Comparison of ENCODE assay signal across 14 cellular contexts in the genomic region with DNA sequence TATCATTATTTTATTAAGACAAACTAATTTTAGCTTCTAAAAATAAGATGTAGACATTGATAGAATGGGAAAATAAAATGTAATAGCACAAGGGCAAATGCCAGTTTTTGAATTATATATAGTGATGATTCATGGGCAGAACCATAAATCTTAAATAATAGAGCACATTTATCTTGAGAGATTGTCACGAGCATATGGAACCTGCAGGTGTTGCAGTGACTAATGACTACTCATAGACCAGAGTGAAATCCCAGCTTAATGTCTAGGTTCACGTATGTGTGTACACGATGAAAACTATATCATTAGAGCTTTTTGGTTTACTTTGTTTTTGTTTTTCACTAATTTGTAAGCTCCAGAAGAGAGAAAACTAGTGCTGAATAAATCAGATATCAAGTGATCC.
DNase-seq lines count a peak whose midpoint lies in the region; ATAC-seq and TF ChIP-seq lines count a peak whose summit lies in the region.
"Had no signal": no experiment of that assay in that cellular context is flagged by ENCODE, and none has a peak within 500 bp of the region (broad histone marks: within the 10 kb centered on the region; RNA-seq: fewer than 3 reads in every experiment).

No MANE protein-coding gene starts in this region.

- intact Hi-C loops in mammary epithelial cell (cut with micrococcal nuclease), result no loop called here
- intact Hi-C loops in MCF 10A (cut with micrococcal nuclease), result no loop called here

- no peak for ATAC-seq in HG03159 (IDR thresholded peaks at IDR 0.05; ENCODE audit: unreplicated experiment)
- no peak for ATAC-seq in HG03097 (IDR thresholded peaks at IDR 0.05; ENCODE audit: low FRiP score, unreplicated experiment)
- ATAC-seq: gastroesophageal sphincter, HepG2 had no signal

- TF ChIP-seq CTCF in mammary epithelial cell (conservative IDR thresholded peaks at IDR 0.05 in 1 of 2, IDR thresholded peaks at IDR 0.05 in 1 of 2; ENCODE audit: extremely low read depth in 1 of 2, insufficient read depth in 1 of 2, low read depth in 1 of 2, low read length in 2 of 2), result no peak
- no peak for TF ChIP-seq CTCF in MCF 10A (IDR thresholded peaks at IDR 0.05; ENCODE audit: unreplicated experiment)
- no peak for TF ChIP-seq CTCF in smooth muscle cell (IDR thresholded peaks at IDR 0.05; ENCODE audit: borderline replicate concordance, insufficient read depth, poor library complexity, severe bottlenecking)

- H3K4me1 ChIP-seq in mammary epithelial cell (ENCODE audit: insufficient read depth, low read length) (no peaks in the 10 kb centered on the region), smooth muscle cell (ENCODE audit: low read depth) (peaks cover 36% of the 10 kb centered on the region)
- H3K4me1 ChIP-seq: gastroesophageal sphincter, uterus had no signal

- POLR2A ChIA-PET in MCF 10A (lab: Yijun Ruan, JAX), result no interaction called here

- H3K36me3 ChIP-seq in mammary epithelial cell (ENCODE audit: insufficient read depth, low read length) (no peaks in the 10 kb centered on the region), smooth muscle cell (ENCODE audit: low read depth) (no peaks in the 10 kb centered on the region)
- H3K36me3 ChIP-seq: gastroesophageal sphincter, uterus had no signal

- peak overlapping the region; percentile 34 for H3K4me2 ChIP-seq in mammary epithelial cell (ENCODE audit: insufficient read depth, low read depth, low read length)
- H3K4me2 ChIP-seq in smooth muscle cell, result peak overlapping the region; percentile 67

- H3K27ac Mint-ChIP-seq in MCF 10A (ENCODE audit: low read depth, unreplicated experiment), result no peak overlapping the region
- H3K27ac Mint-ChIP-seq: activated T-cell treated with anti-CD3 and anti-CD28 coated beads, Interleukin-2, amount 50 U/mL, for 24 hours had no signal

- WGBS in mammary epithelial cell (ENCODE audit: low coverage, missing lambda C conversion rate), result 15% methylated on average over 3 of the region's 3 CpGs
- 71% methylated on average over 3 of the region's 3 CpGs for WGBS in smooth muscle cell (ENCODE audit: low lambda C conversion rate)

- H3K4me3 Mint-ChIP-seq in MCF 10A (ENCODE audit: unreplicated experiment), result no peak overlapping the region
- H3K4me3 Mint-ChIP-seq: activated T-cell treated with anti-CD3 and anti-CD28 coated beads, Interleukin-2, amount 50 U/mL, for 24 hours had no signal

- no peaks in the 10 kb centered on the region for H3K4me1 Mint-ChIP-seq in MCF 10A (ENCODE audit: insufficient read depth, unreplicated experiment)

- H3K9me3 ChIP-seq in mammary epithelial cell (replicated peaks; ENCODE audit: insufficient read depth, low read length), result no peaks in the 10 kb centered on the region
- no peaks in the 10 kb centered on the region for H3K9me3 ChIP-seq in smooth muscle cell (replicated peaks; ENCODE audit: low read depth)
- H3K9me3 ChIP-seq: gastroesophageal sphincter, uterus had no signal

- H3K27ac ChIP-seq in mammary epithelial cell (ENCODE audit: insufficient read depth, low read depth, low read length) (no peak overlapping the region), smooth muscle cell (ENCODE audit: low read depth) (no peak overlapping the region)
- H3K27ac ChIP-seq: gastroesophageal sphincter, SK-N-MC, uterus had no signal

- BruUV-seq in mammary epithelial cell (replicated peaks; lab: Mats Ljungman, UMichigan) (no TSS peak), MCF 10A (replicated peaks; lab: Mats Ljungman, UMichigan) (no TSS peak)

- peaks cover 76% of the 10 kb centered on the region for H3K27me3 Mint-ChIP-seq in MCF 10A (ENCODE audit: insufficient read depth, unreplicated experiment)
- H3K27me3 Mint-ChIP-seq: activated T-cell treated with anti-CD3 and anti-CD28 coated beads, Interleukin-2, amount 50 U/mL, for 24 hours had no signal

- H4K20me1 ChIP-seq in mammary epithelial cell (ENCODE audit: insufficient read depth, low read length), result no peaks in the 10 kb centered on the region
- no peaks in the 10 kb centered on the region for H4K20me1 ChIP-seq in smooth muscle cell (ENCODE audit: low read depth)

- in situ Hi-C loops in mammary epithelial cell (cut with MboI; ENCODE audit: low sequenced_read_pairs in 2 of 2), result loop anchor here in 1 of 2 donors (25.0 kb wide), 2 partner anchors 556 to 1106 kb away; no protein-coding TSS in a partner anchor

- no peaks in the 10 kb centered on the region for H3F3A ChIP-seq in smooth muscle cell (ENCODE audit: low read depth)

- dilution Hi-C loops in mammary epithelial cell (cut with HindIII; ENCODE audit: low sequenced_read_pairs), result no loop called here

- CTCF ChIA-PET in mammary epithelial cell (lab: Charles Lee; ENCODE audit: low non-redundant PET), result no interaction called here
- CTCF ChIA-PET in MCF 10A (lab: Yijun Ruan, JAX), result interaction anchor here (0.6 to 1.1 kb wide), 4 partner anchors 12 to 444 kb away, joined by 3 read pairs; no protein-coding TSS in a partner anchor

- H3K9ac ChIP-seq in mammary epithelial cell (ENCODE audit: insufficient read depth, low read length) (no peak overlapping the region), smooth muscle cell (ENCODE audit: low read depth) (no peak overlapping the region)

- no peaks in the 10 kb centered on the region for H3K9me3 Mint-ChIP-seq in MCF 10A (ENCODE audit: unreplicated experiment)
- H3K9me3 Mint-ChIP-seq: activated T-cell treated with anti-CD3 and anti-CD28 coated beads, Interleukin-2, amount 50 U/mL, for 24 hours had no signal

- peak; percentile 79 for DNase-seq in mammary epithelial cell
- no peak for DNase-seq in MCF 10A (ENCODE audit: unreplicated experiment)
- DNase-seq in NCI-H226, result peak; percentile 24
- DNase-seq in SW480 (ENCODE audit: low spot score), result peak; percentile 36
- no peak for DNase-seq in smooth muscle cell (lab: John Stamatoyannopoulos, UW; ENCODE audit: unreplicated experiment)
- no peak for DNase-seq in C1 segment of cervical spinal cord (lab: John Stamatoyannopoulos, UW)
- DNase-seq: activated T-cell treated with anti-CD3 and anti-CD28 coated beads, Interleukin-2, amount 50 U/mL, for 24 hours; stimulated activated CD4-positive, alpha-beta T cell treated with anti-CD3 and anti-CD28 coated beads, Interleukin-1b, Interleukin-23, amount 100 ng/mL, for 48 hours; uterus had no signal

- no peak overlapping the region for H3K4me3 ChIP-seq in mammary epithelial cell (replicated peaks in 1 of 3; ENCODE audit: insufficient read depth in 1 of 3, low read depth in 2 of 3, low read length in 3 of 3)
- H3K4me3 ChIP-seq in smooth muscle cell, result no peak overlapping the region
- H3K4me3 ChIP-seq: gastroesophageal sphincter, SK-N-MC, uterus had no signal

- H3K79me2 ChIP-seq in mammary epithelial cell (ENCODE audit: insufficient read depth, low read length), result no peaks in the 10 kb centered on the region
- no peaks in the 10 kb centered on the region for H3K79me2 ChIP-seq in smooth muscle cell (ENCODE audit: low read depth)

- H2AFZ ChIP-seq in mammary epithelial cell (ENCODE audit: low read depth, low read length), result no peak overlapping the region
- H2AFZ ChIP-seq in smooth muscle cell (ENCODE audit: low read depth), result peak overlapping the region; percentile 97

- H3K27me3 ChIP-seq in mammary epithelial cell (ENCODE audit: insufficient read depth, low read length) (peaks cover 2% of the 10 kb centered on the region), smooth muscle cell (ENCODE audit: low read depth) (no peaks in the 10 kb centered on the region)
- H3K27me3 ChIP-seq: gastroesophageal sphincter, uterus had no signal

- H3K36me3 Mint-ChIP-seq in MCF 10A (ENCODE audit: insufficient read depth, unreplicated experiment), result no peaks in the 10 kb centered on the region

Comparison
In these comparisons a context has a peak if more than half of its experiments do, and no peak if none do; other contexts are left out.
1. DNase-seq: peak in mammary epithelial cell (single experiment), NCI-H226 (single experiment) and SW480 (single experiment); none in MCF 10A (single experiment), smooth muscle cell (single experiment) and C1 segment of cervical spinal cord (0 of 14).